ENCODE assay signal across 1 cellular context in the genomic region with DNA sequence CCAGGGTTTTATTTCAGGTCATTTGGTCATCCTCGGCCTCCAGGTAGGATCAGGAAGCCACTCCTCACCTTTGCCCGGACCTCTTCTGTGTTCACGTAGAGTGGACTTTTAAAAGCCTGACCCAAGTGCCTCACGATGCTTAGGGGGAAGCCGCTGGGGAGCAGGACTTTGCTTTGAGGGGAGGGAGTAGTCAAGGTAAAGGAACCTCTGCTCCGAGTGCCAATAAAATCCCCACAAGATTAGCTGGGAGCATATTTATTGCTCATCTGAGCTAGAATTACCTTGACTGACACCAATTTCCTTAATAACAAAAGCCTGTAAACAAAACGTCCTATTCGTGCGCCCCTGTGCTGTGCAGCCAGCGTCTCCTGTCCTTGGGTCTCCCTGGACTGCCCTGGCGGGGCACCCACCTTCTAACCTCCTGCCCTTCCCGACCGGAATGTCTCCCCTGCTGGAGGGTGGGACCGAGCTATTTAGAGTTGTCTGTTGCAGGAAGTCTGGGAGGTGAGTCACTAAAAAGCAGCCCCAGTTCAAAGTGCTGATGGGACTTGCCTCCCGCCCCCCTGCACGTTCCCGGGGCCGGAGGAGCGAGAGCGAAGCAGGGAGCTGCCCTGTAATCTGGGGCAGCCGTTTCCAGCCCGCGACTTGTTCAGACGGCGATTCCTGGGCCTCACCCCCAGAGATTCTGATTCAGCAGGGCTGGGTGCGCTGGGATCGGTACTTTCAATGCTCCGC.
TF ChIP-seq lines count a peak whose summit lies in the region.

No MANE protein-coding gene starts in this region.

TF ChIP-seq in K562, 482 proteins besides CTCF, POLR2A, EP300 and RAD21 (continued from another document and continues in another):
- TF ChIP-seq BRCA1 (IDR thresholded peaks at IDR 0.05) (no peak), BRCA1 (CRISPR knock-in tag; IDR thresholded peaks at IDR 0.05) (peak; percentile 17; the same call in 1 of the 2 replicates), MYBL2 (IDR thresholded peaks at IDR 0.05; ENCODE audit: low read depth) (no peak), MYBL2 (CRISPR knock-in tag; IDR thresholded peaks at IDR 0.05; ENCODE audit: borderline replicate concordance) (no peak), ZNF699 (CRISPR knock-in tag; IDR thresholded peaks at IDR 0.05; ENCODE audit: insufficient replicate concordance) (no peak), FOXK1 (CRISPR knock-in tag; IDR thresholded peaks at IDR 0.05; ENCODE audit: borderline replicate concordance) (no peak), COPS2 (conservative IDR thresholded peaks at IDR 0.05) (no peak), SP1 (CRISPR knock-in tag; IDR thresholded peaks at IDR 0.05) (no peak; the same call in 1 of the 2 replicates), NCOA6 (IDR thresholded peaks at IDR 0.05) (no peak), ZBTB17 (CRISPR knock-in tag; IDR thresholded peaks at IDR 0.05) (no peak; the same call in none of the 2 replicates), CBFB (CRISPR knock-in tag; IDR thresholded peaks at IDR 0.05) (peak; percentile 56; the same call in 1 of the 2 replicates), ZNF217 (CRISPR knock-in tag; IDR thresholded peaks at IDR 0.05) (no peak), FOSL1 (tag; conservative IDR thresholded peaks at IDR 0.05) (peak; percentile 86), ARHGAP35 (IDR thresholded peaks at IDR 0.05; ENCODE audit: partially characterized antibody) (no peak), SREBF1 (IDR thresholded peaks at IDR 0.05; ENCODE audit: borderline replicate concordance, low read depth, low read length) (no peak), BRD9 (IDR thresholded peaks at IDR 0.05; ENCODE audit: low read depth, partially characterized antibody) (peak; percentile 8), NCOA1 (IDR thresholded peaks at IDR 0.05; ENCODE audit: low read depth) (0 out of 2 replicates have a peak, but pooled peaks have one; percentile 10), RB1 (IDR thresholded peaks at IDR 0.05; ENCODE audit: low read depth) (no peak), DPF2 (IDR thresholded peaks at IDR 0.05) (peak; percentile 38), CBX3 (IDR thresholded peaks at IDR 0.05; ENCODE audit: borderline replicate concordance in 1 of 2, low read length in 2 of 2) (0 out of 3 replicates have a peak, but pooled peaks of 1 of the 2 experiments have one; percentile 17), TGIF2 (CRISPR knock-in tag; IDR thresholded peaks at IDR 0.05) (no peak), CREM (IDR thresholded peaks at IDR 0.05; ENCODE audit: low read depth) (peak; percentile 64), ELF1 (tag; IDR thresholded peaks at IDR 0.05) (peak; percentile 33; the same call in 1 of the 2 replicates), RNF2 (IDR thresholded peaks at IDR 0.05) (peak; percentile 70), ZNF561 (CRISPR knock-in tag; conservative IDR thresholded peaks at IDR 0.05) (no peak)
- TF ChIP-seq, protein P1, sequence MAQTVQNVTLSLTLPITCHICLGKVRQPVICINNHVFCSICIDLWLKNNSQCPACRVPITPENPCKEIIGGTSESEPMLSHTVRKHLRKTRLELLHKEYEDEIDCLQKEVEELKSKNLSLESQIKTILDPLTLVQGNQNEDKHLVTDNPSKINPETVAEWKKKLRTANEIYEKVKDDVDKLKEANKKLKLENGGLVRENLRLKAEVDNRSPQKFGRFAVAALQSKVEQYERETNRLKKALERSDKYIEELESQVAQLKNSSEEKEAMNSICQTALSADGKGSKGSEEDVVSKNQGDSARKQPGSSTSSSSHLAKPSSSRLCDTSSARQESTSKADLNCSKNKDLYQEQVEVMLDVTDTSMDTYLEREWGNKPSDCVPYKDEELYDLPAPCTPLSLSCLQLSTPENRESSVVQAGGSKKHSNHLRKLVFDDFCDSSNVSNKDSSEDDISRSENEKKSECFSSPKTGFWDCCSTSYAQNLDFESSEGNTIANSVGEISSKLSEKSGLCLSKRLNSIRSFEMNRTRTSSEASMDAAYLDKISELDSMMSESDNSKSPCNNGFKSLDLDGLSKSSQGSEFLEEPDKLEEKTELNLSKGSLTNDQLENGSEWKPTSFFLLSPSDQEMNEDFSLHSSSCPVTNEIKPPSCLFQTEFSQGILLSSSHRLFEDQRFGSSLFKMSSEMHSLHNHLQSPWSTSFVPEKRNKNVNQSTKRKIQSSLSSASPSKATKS (CRISPR knock-in tag; IDR thresholded peaks at IDR 0.05) = no peak
- TF ChIP-seq, protein P2, sequence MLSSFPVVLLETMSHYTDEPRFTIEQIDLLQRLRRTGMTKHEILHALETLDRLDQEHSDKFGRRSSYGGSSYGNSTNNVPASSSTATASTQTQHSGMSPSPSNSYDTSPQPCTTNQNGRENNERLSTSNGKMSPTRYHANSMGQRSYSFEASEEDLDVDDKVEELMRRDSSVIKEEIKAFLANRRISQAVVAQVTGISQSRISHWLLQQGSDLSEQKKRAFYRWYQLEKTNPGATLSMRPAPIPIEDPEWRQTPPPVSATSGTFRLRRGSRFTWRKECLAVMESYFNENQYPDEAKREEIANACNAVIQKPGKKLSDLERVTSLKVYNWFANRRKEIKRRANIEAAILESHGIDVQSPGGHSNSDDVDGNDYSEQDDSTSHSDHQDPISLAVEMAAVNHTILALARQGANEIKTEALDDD (IDR thresholded peaks at IDR 0.05) = 0 out of 2 replicates have a peak, but pooled peaks have one; percentile 62
- TF ChIP-seq, protein P3, sequence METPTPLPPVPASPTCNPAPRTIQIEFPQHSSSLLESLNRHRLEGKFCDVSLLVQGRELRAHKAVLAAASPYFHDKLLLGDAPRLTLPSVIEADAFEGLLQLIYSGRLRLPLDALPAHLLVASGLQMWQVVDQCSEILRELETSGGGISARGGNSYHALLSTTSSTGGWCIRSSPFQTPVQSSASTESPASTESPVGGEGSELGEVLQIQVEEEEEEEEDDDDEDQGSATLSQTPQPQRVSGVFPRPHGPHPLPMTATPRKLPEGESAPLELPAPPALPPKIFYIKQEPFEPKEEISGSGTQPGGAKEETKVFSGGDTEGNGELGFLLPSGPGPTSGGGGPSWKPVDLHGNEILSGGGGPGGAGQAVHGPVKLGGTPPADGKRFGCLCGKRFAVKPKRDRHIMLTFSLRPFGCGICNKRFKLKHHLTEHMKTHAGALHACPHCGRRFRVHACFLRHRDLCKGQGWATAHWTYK (CRISPR knock-in tag; IDR thresholded peaks at IDR 0.05) = no peak
- TF ChIP-seq, protein P4, sequence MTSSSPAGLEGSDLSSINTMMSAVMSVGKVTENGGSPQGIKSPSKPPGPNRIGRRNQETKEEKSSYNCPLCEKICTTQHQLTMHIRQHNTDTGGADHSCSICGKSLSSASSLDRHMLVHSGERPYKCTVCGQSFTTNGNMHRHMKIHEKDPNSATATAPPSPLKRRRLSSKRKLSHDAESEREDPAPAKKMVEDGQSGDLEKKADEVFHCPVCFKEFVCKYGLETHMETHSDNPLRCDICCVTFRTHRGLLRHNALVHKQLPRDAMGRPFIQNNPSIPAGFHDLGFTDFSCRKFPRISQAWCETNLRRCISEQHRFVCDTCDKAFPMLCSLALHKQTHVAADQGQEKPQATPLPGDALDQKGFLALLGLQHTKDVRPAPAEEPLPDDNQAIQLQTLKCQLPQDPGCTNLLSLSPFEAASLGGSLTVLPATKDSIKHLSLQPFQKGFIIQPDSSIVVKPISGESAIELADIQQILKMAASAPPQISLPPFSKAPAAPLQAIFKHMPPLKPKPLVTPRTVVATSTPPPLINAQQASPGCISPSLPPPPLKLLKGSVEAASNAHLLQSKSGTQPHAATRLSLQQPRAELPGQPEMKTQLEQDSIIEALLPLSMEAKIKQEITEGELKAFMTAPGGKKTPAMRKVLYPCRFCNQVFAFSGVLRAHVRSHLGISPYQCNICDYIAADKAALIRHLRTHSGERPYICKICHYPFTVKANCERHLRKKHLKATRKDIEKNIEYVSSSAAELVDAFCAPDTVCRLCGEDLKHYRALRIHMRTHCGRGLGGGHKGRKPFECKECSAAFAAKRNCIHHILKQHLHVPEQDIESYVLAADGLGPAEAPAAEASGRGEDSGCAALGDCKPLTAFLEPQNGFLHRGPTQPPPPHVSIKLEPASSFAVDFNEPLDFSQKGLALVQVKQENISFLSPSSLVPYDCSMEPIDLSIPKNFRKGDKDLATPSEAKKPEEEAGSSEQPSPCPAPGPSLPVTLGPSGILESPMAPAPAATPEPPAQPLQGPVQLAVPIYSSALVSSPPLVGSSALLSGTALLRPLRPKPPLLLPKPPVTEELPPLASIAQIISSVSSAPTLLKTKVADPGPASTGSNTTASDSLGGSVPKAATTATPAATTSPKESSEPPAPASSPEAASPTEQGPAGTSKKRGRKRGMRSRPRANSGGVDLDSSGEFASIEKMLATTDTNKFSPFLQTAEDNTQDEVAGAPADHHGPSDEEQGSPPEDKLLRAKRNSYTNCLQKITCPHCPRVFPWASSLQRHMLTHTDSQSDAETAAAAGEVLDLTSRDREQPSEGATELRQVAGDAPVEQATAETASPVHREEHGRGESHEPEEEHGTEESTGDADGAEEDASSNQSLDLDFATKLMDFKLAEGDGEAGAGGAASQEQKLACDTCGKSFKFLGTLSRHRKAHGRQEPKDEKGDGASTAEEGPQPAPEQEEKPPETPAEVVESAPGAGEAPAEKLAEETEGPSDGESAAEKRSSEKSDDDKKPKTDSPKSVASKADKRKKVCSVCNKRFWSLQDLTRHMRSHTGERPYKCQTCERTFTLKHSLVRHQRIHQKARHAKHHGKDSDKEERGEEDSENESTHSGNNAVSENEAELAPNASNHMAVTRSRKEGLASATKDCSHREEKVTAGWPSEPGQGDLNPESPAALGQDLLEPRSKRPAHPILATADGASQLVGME (CRISPR knock-in tag; IDR thresholded peaks at IDR 0.05) = 0 out of 2 replicates have a peak, but pooled peaks have one; percentile 56
- TF ChIP-seq, protein P5, sequence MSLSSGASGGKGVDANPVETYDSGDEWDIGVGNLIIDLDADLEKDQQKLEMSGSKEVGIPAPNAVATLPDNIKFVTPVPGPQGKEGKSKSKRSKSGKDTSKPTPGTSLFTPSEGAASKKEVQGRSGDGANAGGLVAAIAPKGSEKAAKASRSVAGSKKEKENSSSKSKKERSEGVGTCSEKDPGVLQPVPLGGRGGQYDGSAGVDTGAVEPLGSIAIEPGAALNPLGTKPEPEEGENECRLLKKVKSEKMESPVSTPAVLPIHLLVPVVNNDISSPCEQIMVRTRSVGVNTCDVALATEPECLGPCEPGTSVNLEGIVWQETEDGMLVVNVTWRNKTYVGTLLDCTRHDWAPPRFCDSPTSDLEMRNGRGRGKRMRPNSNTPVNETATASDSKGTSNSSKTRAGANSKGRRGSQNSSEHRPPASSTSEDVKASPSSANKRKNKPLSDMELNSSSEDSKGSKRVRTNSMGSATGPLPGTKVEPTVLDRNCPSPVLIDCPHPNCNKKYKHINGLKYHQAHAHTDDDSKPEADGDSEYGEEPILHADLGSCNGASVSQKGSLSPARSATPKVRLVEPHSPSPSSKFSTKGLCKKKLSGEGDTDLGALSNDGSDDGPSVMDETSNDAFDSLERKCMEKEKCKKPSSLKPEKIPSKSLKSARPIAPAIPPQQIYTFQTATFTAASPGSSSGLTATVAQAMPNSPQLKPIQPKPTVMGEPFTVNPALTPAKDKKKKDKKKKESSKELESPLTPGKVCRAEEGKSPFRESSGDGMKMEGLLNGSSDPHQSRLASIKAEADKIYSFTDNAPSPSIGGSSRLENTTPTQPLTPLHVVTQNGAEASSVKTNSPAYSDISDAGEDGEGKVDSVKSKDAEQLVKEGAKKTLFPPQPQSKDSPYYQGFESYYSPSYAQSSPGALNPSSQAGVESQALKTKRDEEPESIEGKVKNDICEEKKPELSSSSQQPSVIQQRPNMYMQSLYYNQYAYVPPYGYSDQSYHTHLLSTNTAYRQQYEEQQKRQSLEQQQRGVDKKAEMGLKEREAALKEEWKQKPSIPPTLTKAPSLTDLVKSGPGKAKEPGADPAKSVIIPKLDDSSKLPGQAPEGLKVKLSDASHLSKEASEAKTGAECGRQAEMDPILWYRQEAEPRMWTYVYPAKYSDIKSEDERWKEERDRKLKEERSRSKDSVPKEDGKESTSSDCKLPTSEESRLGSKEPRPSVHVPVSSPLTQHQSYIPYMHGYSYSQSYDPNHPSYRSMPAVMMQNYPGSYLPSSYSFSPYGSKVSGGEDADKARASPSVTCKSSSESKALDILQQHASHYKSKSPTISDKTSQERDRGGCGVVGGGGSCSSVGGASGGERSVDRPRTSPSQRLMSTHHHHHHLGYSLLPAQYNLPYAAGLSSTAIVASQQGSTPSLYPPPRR (CRISPR knock-in tag; IDR thresholded peaks at IDR 0.05; ENCODE audit: borderline replicate concordance) = no peak
- TF ChIP-seq, protein P6, sequence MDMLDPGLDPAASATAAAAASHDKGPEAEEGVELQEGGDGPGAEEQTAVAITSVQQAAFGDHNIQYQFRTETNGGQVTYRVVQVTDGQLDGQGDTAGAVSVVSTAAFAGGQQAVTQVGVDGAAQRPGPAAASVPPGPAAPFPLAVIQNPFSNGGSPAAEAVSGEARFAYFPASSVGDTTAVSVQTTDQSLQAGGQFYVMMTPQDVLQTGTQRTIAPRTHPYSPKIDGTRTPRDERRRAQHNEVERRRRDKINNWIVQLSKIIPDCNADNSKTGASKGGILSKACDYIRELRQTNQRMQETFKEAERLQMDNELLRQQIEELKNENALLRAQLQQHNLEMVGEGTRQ (CRISPR knock-in tag; IDR thresholded peaks at IDR 0.05) = no peak
- TF ChIP-seq, protein P7, sequence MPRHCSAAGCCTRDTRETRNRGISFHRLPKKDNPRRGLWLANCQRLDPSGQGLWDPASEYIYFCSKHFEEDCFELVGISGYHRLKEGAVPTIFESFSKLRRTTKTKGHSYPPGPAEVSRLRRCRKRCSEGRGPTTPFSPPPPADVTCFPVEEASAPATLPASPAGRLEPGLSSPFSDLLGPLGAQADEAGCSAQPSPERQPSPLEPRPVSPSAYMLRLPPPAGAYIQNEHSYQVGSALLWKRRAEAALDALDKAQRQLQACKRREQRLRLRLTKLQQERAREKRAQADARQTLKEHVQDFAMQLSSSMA (CRISPR knock-in tag; IDR thresholded peaks at IDR 0.05) = 0 out of 2 replicates have a peak, but pooled peaks have one; percentile 39
- TF ChIP-seq, protein P8, sequence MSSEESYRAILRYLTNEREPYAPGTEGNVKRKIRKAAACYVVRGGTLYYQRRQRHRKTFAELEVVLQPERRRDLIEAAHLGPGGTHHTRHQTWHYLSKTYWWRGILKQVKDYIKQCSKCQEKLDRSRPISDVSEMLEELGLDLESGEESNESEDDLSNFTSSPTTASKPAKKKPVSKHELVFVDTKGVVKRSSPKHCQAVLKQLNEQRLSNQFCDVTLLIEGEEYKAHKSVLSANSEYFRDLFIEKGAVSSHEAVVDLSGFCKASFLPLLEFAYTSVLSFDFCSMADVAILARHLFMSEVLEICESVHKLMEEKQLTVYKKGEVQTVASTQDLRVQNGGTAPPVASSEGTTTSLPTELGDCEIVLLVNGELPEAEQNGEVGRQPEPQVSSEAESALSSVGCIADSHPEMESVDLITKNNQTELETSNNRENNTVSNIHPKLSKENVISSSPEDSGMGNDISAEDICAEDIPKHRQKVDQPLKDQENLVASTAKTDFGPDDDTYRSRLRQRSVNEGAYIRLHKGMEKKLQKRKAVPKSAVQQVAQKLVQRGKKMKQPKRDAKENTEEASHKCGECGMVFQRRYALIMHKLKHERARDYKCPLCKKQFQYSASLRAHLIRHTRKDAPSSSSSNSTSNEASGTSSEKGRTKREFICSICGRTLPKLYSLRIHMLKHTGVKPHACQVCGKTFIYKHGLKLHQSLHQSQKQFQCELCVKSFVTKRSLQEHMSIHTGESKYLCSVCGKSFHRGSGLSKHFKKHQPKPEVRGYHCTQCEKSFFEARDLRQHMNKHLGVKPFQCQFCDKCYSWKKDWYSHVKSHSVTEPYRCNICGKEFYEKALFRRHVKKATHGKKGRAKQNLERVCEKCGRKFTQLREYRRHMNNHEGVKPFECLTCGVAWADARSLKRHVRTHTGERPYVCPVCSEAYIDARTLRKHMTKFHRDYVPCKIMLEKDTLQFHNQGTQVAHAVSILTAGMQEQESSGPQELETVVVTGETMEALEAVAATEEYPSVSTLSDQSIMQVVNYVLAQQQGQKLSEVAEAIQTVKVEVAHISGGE (CRISPR knock-in tag; IDR thresholded peaks at IDR 0.05) = peak in 1 of 3 experiments; percentile 25; a peak in 1 of 6 replicates
